8 cellular contexts compared by ENCODE assay signal in the genomic region with DNA sequence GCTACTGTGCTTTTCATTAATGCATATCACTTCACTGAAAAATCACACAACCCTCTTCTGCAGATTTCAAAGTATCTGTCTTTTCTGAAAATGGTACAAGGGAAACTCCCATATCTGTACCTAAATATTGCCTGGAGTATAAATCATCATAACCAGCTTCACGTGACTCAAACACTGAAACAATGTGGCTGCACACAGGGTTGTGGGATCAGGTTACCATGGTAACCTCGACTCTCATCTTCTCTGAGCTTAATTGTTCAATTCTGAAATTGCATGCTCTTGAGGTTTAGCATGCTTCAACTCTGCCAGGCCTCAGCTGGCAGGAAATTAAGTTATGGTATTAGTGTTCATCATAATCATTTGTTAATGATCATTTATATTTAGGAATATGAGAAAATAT.
DNase-seq lines count a peak whose midpoint lies in the region; ATAC-seq and TF ChIP-seq lines count a peak whose summit lies in the region.

No MANE protein-coding gene starts in this region.

- POLR2A ChIA-PET in CD4-positive, alpha-beta T cell (lab: Charles Lee): interaction anchor here (1.1 to 1.2 kb wide), 2 partner anchors 78 to 169 kb away, joined by 4 read pairs; partner anchors contain the start of gene CPSF6

- H3K4me1 Mint-ChIP-seq in CD4-positive, alpha-beta T cell (ENCODE audit: low read depth): peaks cover 11% of the 10 kb centered on the region
- H3K4me1 Mint-ChIP-seq in stimulated activated naive B cell treated with anti-CD40 and anti-IgM and Interleukin-4, amounts not matched to agents 10 μg/mL and 1 μg/mL and 100 μg/mL, for 72 hours: peaks cover 2 to 5% of the 10 kb centered on the region in 2 donors

- H3K27ac Mint-ChIP-seq in CD4-positive, alpha-beta T cell: peak overlapping the region; percentile 31
- no peak overlapping the region for H3K27ac Mint-ChIP-seq in stimulated activated naive B cell treated with anti-CD40 and anti-IgM and Interleukin-4, amounts not matched to agents 10 μg/mL and 1 μg/mL and 100 μg/mL, for 72 hours

- H3K36me3 Mint-ChIP-seq in CD4-positive, alpha-beta T cell (ENCODE audit: low read depth): no peaks in the 10 kb centered on the region
- no peaks in the 10 kb centered on the region for H3K36me3 Mint-ChIP-seq in stimulated activated naive B cell treated with anti-CD40 and anti-IgM and Interleukin-4, amounts not matched to agents 10 μg/mL and 1 μg/mL and 100 μg/mL, for 72 hours

- CTCF ChIA-PET in CD4-positive, alpha-beta T cell (lab: Charles Lee): interaction anchor here (0.7 kb wide), 1 partner anchor 409 kb away, joined by 3 read pairs; no protein-coding TSS in a partner anchor

- no peaks in the 10 kb centered on the region for H3K27me3 ChIP-seq in CD4-positive, alpha-beta T cell (ENCODE audit: control insufficient read depth, insufficient read depth, low read length)
- no peaks in the 10 kb centered on the region for H3K27me3 ChIP-seq in dorsolateral prefrontal cortex

- no peaks in the 10 kb centered on the region for H3K9me3 ChIP-seq in CD4-positive, alpha-beta T cell (ENCODE audit: control insufficient read depth, low read length)

- H3K4me3 Mint-ChIP-seq in CD4-positive, alpha-beta T cell: no peak overlapping the region
- no peak overlapping the region for H3K4me3 Mint-ChIP-seq in stimulated activated naive B cell treated with anti-CD40 and anti-IgM and Interleukin-4, amounts not matched to agents 10 μg/mL and 1 μg/mL and 100 μg/mL, for 72 hours

- no peaks in the 10 kb centered on the region for H3K9me3 Mint-ChIP-seq in CD4-positive, alpha-beta T cell
- no peaks in the 10 kb centered on the region for H3K9me3 Mint-ChIP-seq in stimulated activated naive B cell treated with anti-CD40 and anti-IgM and Interleukin-4, amounts not matched to agents 10 μg/mL and 1 μg/mL and 100 μg/mL, for 72 hours

- H3K27me3 Mint-ChIP-seq in CD4-positive, alpha-beta T cell: no peaks in the 10 kb centered on the region
- H3K27me3 Mint-ChIP-seq in stimulated activated naive B cell treated with anti-CD40 and anti-IgM and Interleukin-4, amounts not matched to agents 10 μg/mL and 1 μg/mL and 100 μg/mL, for 72 hours: peaks cover 0 to 3% of the 10 kb centered on the region in 2 donors

- no peak overlapping the region for H3K27ac ChIP-seq in CD4-positive, alpha-beta T cell (ENCODE audit: low read depth, low read length)
- no peak overlapping the region for H3K27ac ChIP-seq in dorsolateral prefrontal cortex

- peak; percentile 70 for ATAC-seq in CD4-positive, alpha-beta T cell (ENCODE audit: poor library complexity)
- ATAC-seq in HG03575 (IDR thresholded peaks at IDR 0.05; ENCODE audit: extremely low read depth, insufficient number of reproducible peaks, low FRiP score, unreplicated experiment): peak; percentile 30
- peak; percentile 69 to 71 for ATAC-seq in stimulated activated naive B cell treated with anti-CD40 and anti-IgM and Interleukin-4, amounts not matched to agents 10 μg/mL and 1 μg/mL and 100 μg/mL, for 72 hours (replicated peaks)

- intact Hi-C loops in CD4-positive, alpha-beta T cell (cut with DNase I, micrococcal nuclease): no loop called here
- intact Hi-C loops in dorsolateral prefrontal cortex (cut with DNase I): no loop called here

- peak in 3 of 10 experiments; percentile 2 to 32 (median 4) for DNase-seq in CD4-positive, alpha-beta T cell
- DNase-seq in GM19238 (ENCODE audit: insufficient read length, low spot score) (peak; percentile 7), dorsolateral prefrontal cortex (no peak), Kasumi-1 (lab: John Stamatoyannopoulos, UW) (no peak)
- peak; percentile 6 for DNase-seq in activated T-helper 9 cell treated with anti-CD3 and anti-CD28 coated beads, Interleukin-2, amount 50 U/mL, for 16 hours (ENCODE audit: low read depth)
- no peak for DNase-seq in stimulated activated naive B cell treated with anti-CD40 and anti-IgM and Interleukin-4, amounts not matched to agents 10 μg/mL and 1 μg/mL and 100 μg/mL, for 72 hours
- DNase-seq in activated CD8-positive, alpha-beta memory T cell treated with anti-CD3 and anti-CD28 coated beads, Interleukin-2, amount 50 U/mL, for 48 hours: no peak

- TF ChIP-seq CTCF in CD4-positive, alpha-beta T cell (IDR thresholded peaks at IDR 0.05): no peak
- no peak for TF ChIP-seq CTCF in dorsolateral prefrontal cortex (IDR thresholded peaks at IDR 0.05 in 54 of 56, conservative IDR thresholded peaks at IDR 0.05 in 2 of 56; ENCODE audit: low read depth in 1 of 56, partially characterized antibody in 56 of 56)

- H3K4me3 ChIP-seq in dorsolateral prefrontal cortex: no peak overlapping the region

Comparison
In these comparisons a context has a peak if more than half of its experiments do, and no peak if none do; other contexts are left out.
1. DNase-seq: peak in GM19238 (single experiment) and activated T-helper 9 cell treated with anti-CD3 and anti-CD28 coated beads, Interleukin-2, amount 50 U/mL, for 16 hours (single experiment); none in stimulated activated naive B cell treated with anti-CD40 and anti-IgM and Interleukin-4, amounts not matched to agents 10 μg/mL and 1 μg/mL and 100 μg/mL, for 72 hours (single experiment), dorsolateral prefrontal cortex (0 of 10), activated CD8-positive, alpha-beta memory T cell treated with anti-CD3 and anti-CD28 coated beads, Interleukin-2, amount 50 U/mL, for 48 hours (single experiment) and Kasumi-1 (0 of 2).
2. Peak in every context shown above with its lines, with median percentiles within 50 percentile points of each other: ATAC-seq.